ENCODE assay signal across 8 cellular contexts in the genomic region with DNA sequence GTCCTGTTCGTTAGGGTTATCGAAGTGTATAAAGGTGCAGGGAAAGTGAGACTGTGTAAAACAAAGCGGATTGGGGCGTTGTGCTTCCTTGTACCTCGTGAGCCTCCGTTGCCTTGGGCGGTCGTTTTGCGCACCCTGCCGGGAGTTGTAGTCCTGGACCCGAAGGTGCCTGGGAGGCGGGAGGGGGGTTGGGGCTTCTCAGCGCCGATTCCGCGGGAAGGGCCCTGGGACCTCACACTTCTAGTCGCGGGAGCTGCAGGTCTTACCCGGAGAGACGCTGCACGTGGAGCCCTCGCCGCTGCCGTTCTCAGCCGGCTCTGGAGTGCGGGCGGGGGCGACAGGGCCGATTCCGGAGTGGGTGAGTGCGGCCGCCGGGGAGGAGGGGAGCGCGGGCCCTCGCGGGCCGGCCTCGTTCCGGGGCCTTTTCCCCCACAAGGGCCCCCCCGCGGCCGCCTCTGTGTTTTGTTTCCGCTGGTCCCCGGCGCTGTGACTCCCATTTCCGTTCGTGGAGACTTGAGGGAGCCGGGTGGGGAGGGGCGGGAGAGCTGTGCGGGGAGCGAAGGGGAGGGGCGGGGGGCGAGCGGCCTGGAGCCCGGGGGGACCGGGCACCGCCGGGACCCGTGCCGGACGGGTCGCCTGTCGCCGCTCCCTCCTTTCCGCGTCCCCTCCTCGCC.
DNase-seq lines count a peak whose midpoint lies in the region; ATAC-seq and TF ChIP-seq lines count a peak whose summit lies in the region.

No MANE protein-coding gene starts in this region.

- peak overlapping the region; percentile 80 for H3K4me3 ChIP-seq in astrocyte of the cerebellum (ENCODE audit: low read depth, low read length)

- peak; percentile 59 for ATAC-seq in HG02852 (IDR thresholded peaks at IDR 0.05; ENCODE audit: unreplicated experiment)

- in situ Hi-C loops in GM13977 (cut with MboI; ENCODE audit: low pct_unique_long_range_greater_than_20kb, low sequenced_read_pairs, unreplicated experiment), result no loop called here
- in situ Hi-C loops in astrocyte of the cerebellum (cut with HindIII; ENCODE audit: low sequenced_read_pairs), result no loop called here

- TF ChIP-seq CTCF in GM13977 (IDR thresholded peaks at IDR 0.05; ENCODE audit: extremely low read depth, insufficient read depth, missing control alignments) (peak; percentile 8), astrocyte of the cerebellum (IDR thresholded peaks at IDR 0.05; ENCODE audit: low read depth, low read length, missing control alignments) (peak; percentile 25)

- peak; percentile 80 for DNase-seq in GM13977 (ENCODE audit: low spot score)
- peak; percentile 81 for DNase-seq in NCI-H1694 treated with DMSO at 0.1 percent for 48 hours (lab: John Stamatoyannopoulos, UW)
- peak; percentile 82 for DNase-seq in T-helper 9 cell
- DNase-seq in astrocyte of the cerebellum (ENCODE audit: low read depth), result peak; percentile 76
- peak; percentile 94 to 96 for DNase-seq in hippocampal formation (lab: John Stamatoyannopoulos, UW)
- peak; percentile 99 for DNase-seq in retina
- DNase-seq in NAMALWA (ENCODE audit: low spot score), result no peak
